19 cellular contexts compared by ENCODE assay signal in genomic region chr3:76405196-76405595, GRCh38.
"Had no signal": no experiment of that assay in that cellular context is flagged by ENCODE, and none has a peak within 500 bp of the region (broad histone marks: within the 10 kb centered on the region; RNA-seq: fewer than 3 reads in every experiment).

No MANE protein-coding gene starts in this region.

- DNase-seq: activated CD4-positive, alpha-beta memory T cell treated with anti-CD3 and anti-CD28 coated beads for 36 hours; activated CD4-positive, alpha-beta T cell treated with anti-CD3 and anti-CD28 coated beads for 36 hours; activated naive CD4-positive, alpha-beta T cell; activated naive CD8-positive, alpha-beta T cell treated with anti-CD3 and anti-CD28 coated beads, Interleukin-2, amount 10 ng/mL, durations not matched to agents 7 days and 5 days; activated T-cell treated with anti-CD3 and anti-CD28 coated beads for 4 hours; aorta; cerebellar nuclear complex; effector CD8-positive, alpha-beta T cell; head of caudate nucleus; kidney; midbrain; stimulated activated naive CD8-positive, alpha-beta T cell treated with anti-CD3 and anti-CD28 coated beads, Interleukin-15, Interleukin-2, amounts not matched to agents 100 U/mL and 50 U/mL, for 24 hours; uterus had no signal

- H3K36me3 ChIP-seq: breast epithelium, tibial nerve, uterus had no signal

- ATAC-seq: activated CD4-positive, alpha-beta T cell treated with anti-CD3 and anti-CD28 coated beads for 36 hours; esophagus mucosa; left lobe of liver; stimulated activated naive CD8-positive, alpha-beta T cell treated with anti-CD3 and anti-CD28 coated beads, Interleukin-15, Interleukin-2, amounts not matched to agents 100 U/mL and 50 U/mL, for 24 hours; WTC11 had no signal

- H3K4me3 ChIP-seq: breast epithelium, skin epidermis, tibial nerve, uterus had no signal

- H3K4me1 ChIP-seq: breast epithelium, tibial nerve, uterus had no signal

- H3K27me3 ChIP-seq: breast epithelium, tibial nerve, uterus had no signal

- H3K9me3 ChIP-seq: breast epithelium, tibial nerve, uterus had no signal

- H3K27ac ChIP-seq: breast epithelium, skin epidermis, tibial nerve, uterus had no signal
